In the genomic region with DNA sequence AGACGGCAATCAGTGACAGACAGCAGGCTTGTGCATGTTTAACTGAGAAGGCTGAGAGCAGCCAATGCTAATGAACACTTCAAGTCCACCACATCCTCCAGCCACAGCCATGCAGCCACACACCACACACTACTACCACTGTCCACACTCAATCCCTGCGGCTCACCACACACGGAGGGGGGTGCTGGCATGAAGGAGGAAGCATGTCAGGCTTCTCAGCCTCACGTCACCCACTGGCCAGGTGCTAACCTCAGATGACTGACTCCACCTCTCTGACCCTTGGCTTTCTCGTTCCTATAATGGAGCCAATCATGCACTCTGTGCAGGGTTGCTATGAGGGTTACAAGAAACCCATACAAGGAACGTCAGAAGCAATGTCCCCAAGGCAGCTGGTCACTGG, we compare ENCODE assay signal across 16 cellular contexts.
DNase-seq lines count a peak whose midpoint lies in the region; ATAC-seq and TF ChIP-seq lines count a peak whose summit lies in the region.
"Had no signal": no experiment of that assay in that cellular context is flagged by ENCODE, and none has a peak within 500 bp of the region (broad histone marks: within the 10 kb centered on the region; RNA-seq: fewer than 3 reads in every experiment).

No MANE protein-coding gene starts in this region.

- H3K9me3 Mint-ChIP-seq in chondrocyte (ENCODE audit: low read depth): no peaks in the 10 kb centered on the region
- no peaks in the 10 kb centered on the region for H3K9me3 Mint-ChIP-seq in stimulated activated effector memory CD8-positive, alpha-beta T cell treated with anti-CD3 and anti-CD28 coated beads, Interleukin-12 subunit alpha, Interleukin-12 subunit beta, amount 100 ng/mL, for 72 hours
- H3K9me3 Mint-ChIP-seq: activated T-helper 17 cell treated with anti-CD3 and anti-CD28 coated beads, Interleukin-2, amount 50 U/mL, for 72 hours had no signal

- no peak overlapping the region for H3K4me3 Mint-ChIP-seq in chondrocyte (ENCODE audit: unreplicated experiment)
- H3K4me3 Mint-ChIP-seq in stimulated activated effector memory CD8-positive, alpha-beta T cell treated with anti-CD3 and anti-CD28 coated beads, Interleukin-12 subunit alpha, Interleukin-12 subunit beta, amount 100 ng/mL, for 72 hours: no peak overlapping the region
- H3K4me3 Mint-ChIP-seq: activated T-helper 17 cell treated with anti-CD3 and anti-CD28 coated beads, Interleukin-2, amount 50 U/mL, for 72 hours had no signal

- POLR2A ChIA-PET in RWPE1 (lab: Yijun Ruan, JAX; ENCODE audit: low non-redundant PET): no interaction called here

- H3K4me1 Mint-ChIP-seq in chondrocyte (ENCODE audit: low read depth): peaks cover 22% of the 10 kb centered on the region
- peaks cover 5% of the 10 kb centered on the region for H3K4me1 Mint-ChIP-seq in stimulated activated effector memory CD8-positive, alpha-beta T cell treated with anti-CD3 and anti-CD28 coated beads, Interleukin-12 subunit alpha, Interleukin-12 subunit beta, amount 100 ng/mL, for 72 hours
- H3K4me1 Mint-ChIP-seq: activated T-helper 17 cell treated with anti-CD3 and anti-CD28 coated beads, Interleukin-2, amount 50 U/mL, for 72 hours; IgD-negative memory B cell had no signal

- CTCF ChIA-PET in RWPE1 (lab: Yijun Ruan, JAX): no interaction called here

- peaks cover 6% of the 10 kb centered on the region for H3K36me3 Mint-ChIP-seq in chondrocyte (ENCODE audit: low read depth)
- peaks cover 5% of the 10 kb centered on the region for H3K36me3 Mint-ChIP-seq in stimulated activated effector memory CD8-positive, alpha-beta T cell treated with anti-CD3 and anti-CD28 coated beads, Interleukin-12 subunit alpha, Interleukin-12 subunit beta, amount 100 ng/mL, for 72 hours
- H3K36me3 Mint-ChIP-seq: IgD-negative memory B cell had no signal

- H3K27me3 Mint-ChIP-seq in chondrocyte (ENCODE audit: low read depth): peaks cover 4% of the 10 kb centered on the region

- no peak overlapping the region for H3K27ac ChIP-seq in RWPE1
- H3K27ac ChIP-seq: left lung, tibial nerve, VCaP had no signal

- ATAC-seq in GM19463 (IDR thresholded peaks at IDR 0.05; ENCODE audit: unreplicated experiment): peak; percentile 51
- peak; percentile 47 for ATAC-seq in stimulated activated effector memory CD8-positive, alpha-beta T cell treated with anti-CD3 and anti-CD28 coated beads, Interleukin-12 subunit alpha, Interleukin-12 subunit beta, amount 100 ng/mL, for 72 hours
- no peak for ATAC-seq in GM21423 (IDR thresholded peaks at IDR 0.05; ENCODE audit: unreplicated experiment)
- ATAC-seq: activated T-helper 17 cell treated with anti-CD3 and anti-CD28 coated beads, Interleukin-2, amount 50 U/mL, for 72 hours had no signal

- peak overlapping the region; percentile 55 for H3K27ac Mint-ChIP-seq in chondrocyte (ENCODE audit: unreplicated experiment)
- H3K27ac Mint-ChIP-seq in stimulated activated effector memory CD8-positive, alpha-beta T cell treated with anti-CD3 and anti-CD28 coated beads, Interleukin-12 subunit alpha, Interleukin-12 subunit beta, amount 100 ng/mL, for 72 hours: no peak overlapping the region
- H3K27ac Mint-ChIP-seq: activated T-helper 17 cell treated with anti-CD3 and anti-CD28 coated beads, Interleukin-2, amount 50 U/mL, for 72 hours; IgD-negative memory B cell had no signal

- DNase-seq in M059J (ENCODE audit: low read depth) (peak; percentile 51), chondrocyte (ENCODE audit: low spot score) (no peak), RWPE1 (ENCODE audit: low spot score) (no peak)
- no peak for DNase-seq in stimulated activated effector memory CD8-positive, alpha-beta T cell treated with anti-CD3 and anti-CD28 coated beads, Interleukin-12 subunit alpha, Interleukin-12 subunit beta, amount 100 ng/mL, for 72 hours (ENCODE audit: low spot score in 2 of 2)
- DNase-seq in activated CD4-positive, alpha-beta T cell treated with anti-CD3 and anti-CD28 coated beads for 48 hours: no peak
- DNase-seq: BE2C; cerebellar nuclear complex; NCI-H1092 treated with DMSO at 0.1 percent for 48 hours; stimulated activated CD4-positive, alpha-beta T cell treated with anti-CD3 and anti-CD28 coated beads, Interleukin-4, amount 100 ng/mL, for 4 hours had no signal

- TF ChIP-seq CTCF in chondrocyte (IDR thresholded peaks at IDR 0.05): no peak
- TF ChIP-seq CTCF in RWPE1 (conservative IDR thresholded peaks at IDR 0.05; ENCODE audit: low read depth): no peak
